Comparison of ENCODE assay signal across 1 cellular context in the genomic region with DNA sequence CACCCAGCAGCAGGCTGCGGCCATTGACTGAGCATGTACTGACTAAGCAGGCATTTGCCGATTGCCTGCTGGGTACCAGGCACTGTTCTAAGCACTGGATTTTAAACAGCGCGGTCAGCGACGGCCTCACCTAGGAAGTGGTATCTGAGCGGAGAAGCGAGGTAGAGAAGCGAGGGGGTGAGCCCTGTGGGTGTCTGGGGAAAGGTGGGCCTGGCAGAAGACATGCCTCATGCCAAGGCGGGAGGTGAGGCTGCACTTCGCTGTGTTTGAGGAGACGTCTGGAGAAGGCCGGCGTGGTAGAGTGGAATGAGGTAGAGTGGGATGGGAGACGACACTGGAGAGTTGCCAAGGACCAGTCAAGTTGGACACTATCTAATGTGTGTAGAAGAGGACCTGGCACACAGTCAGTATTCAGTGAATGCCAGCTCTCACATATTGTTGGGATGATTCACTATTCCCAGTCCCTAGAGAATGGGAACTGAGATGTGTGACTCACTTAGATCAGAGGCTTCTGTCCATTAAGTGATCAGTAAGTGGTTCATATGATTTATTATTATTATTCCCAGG.
A peak's percentile ranks its signal among the peaks of the same experiment; 100 is the strongest.
TF ChIP-seq lines count a peak whose summit lies in the region.

No MANE protein-coding gene starts in this region.

TF ChIP-seq in HCT116, 20 proteins besides CTCF, POLR2A, EP300 and RAD21 (continued from another document):
- TF ChIP-seq, protein P1, sequence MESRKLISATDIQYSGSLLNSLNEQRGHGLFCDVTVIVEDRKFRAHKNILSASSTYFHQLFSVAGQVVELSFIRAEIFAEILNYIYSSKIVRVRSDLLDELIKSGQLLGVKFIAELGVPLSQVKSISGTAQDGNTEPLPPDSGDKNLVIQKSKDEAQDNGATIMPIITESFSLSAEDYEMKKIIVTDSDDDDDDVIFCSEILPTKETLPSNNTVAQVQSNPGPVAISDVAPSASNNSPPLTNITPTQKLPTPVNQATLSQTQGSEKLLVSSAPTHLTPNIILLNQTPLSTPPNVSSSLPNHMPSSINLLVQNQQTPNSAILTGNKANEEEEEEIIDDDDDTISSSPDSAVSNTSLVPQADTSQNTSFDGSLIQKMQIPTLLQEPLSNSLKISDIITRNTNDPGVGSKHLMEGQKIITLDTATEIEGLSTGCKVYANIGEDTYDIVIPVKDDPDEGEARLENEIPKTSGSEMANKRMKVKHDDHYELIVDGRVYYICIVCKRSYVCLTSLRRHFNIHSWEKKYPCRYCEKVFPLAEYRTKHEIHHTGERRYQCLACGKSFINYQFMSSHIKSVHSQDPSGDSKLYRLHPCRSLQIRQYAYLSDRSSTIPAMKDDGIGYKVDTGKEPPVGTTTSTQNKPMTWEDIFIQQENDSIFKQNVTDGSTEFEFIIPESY (IDR thresholded peaks at IDR 0.05; ENCODE audit: extremely low read depth, insufficient replicate concordance, low read length), result peak; percentile 48
- TF ChIP-seq FOSL1 (IDR thresholded peaks at IDR 0.05; ENCODE audit: low read depth), result peak; percentile 100
- no peak for TF ChIP-seq ELF1 (IDR thresholded peaks at IDR 0.05; ENCODE audit: borderline replicate concordance, low read depth)
- TF ChIP-seq, protein P2, sequence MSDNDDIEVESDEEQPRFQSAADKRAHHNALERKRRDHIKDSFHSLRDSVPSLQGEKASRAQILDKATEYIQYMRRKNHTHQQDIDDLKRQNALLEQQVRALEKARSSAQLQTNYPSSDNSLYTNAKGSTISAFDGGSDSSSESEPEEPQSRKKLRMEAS (IDR thresholded peaks at IDR 0.05), result peak; percentile 89
- TF ChIP-seq JUND (IDR thresholded peaks at IDR 0.05), result peak; percentile 99
- TF ChIP-seq EZH2phosphoT487 (IDR thresholded peaks at IDR 0.05; ENCODE audit: borderline replicate concordance), result no peak
- no peak; the same call in 1 of the 2 replicates for TF ChIP-seq ATF3 (IDR thresholded peaks at IDR 0.05)
- TF ChIP-seq SP1 (IDR thresholded peaks at IDR 0.05; ENCODE audit: low read depth), result peak; percentile 95
- TF ChIP-seq REST (IDR thresholded peaks at IDR 0.05; ENCODE audit: low read depth), result no peak
- TF ChIP-seq CBX3 (IDR thresholded peaks at IDR 0.05; ENCODE audit: low read depth), result peak; percentile 95
- TF ChIP-seq CEBPB (IDR thresholded peaks at IDR 0.05; ENCODE audit: low read depth), result peak; percentile 60
- TF ChIP-seq POLR2AphosphoS5 (IDR thresholded peaks at IDR 0.05; ENCODE audit: low read depth, low read length), result peak; percentile 70
- peak; percentile 97 for TF ChIP-seq SIN3A (IDR thresholded peaks at IDR 0.05; ENCODE audit: low read depth)
